In the genomic region with DNA sequence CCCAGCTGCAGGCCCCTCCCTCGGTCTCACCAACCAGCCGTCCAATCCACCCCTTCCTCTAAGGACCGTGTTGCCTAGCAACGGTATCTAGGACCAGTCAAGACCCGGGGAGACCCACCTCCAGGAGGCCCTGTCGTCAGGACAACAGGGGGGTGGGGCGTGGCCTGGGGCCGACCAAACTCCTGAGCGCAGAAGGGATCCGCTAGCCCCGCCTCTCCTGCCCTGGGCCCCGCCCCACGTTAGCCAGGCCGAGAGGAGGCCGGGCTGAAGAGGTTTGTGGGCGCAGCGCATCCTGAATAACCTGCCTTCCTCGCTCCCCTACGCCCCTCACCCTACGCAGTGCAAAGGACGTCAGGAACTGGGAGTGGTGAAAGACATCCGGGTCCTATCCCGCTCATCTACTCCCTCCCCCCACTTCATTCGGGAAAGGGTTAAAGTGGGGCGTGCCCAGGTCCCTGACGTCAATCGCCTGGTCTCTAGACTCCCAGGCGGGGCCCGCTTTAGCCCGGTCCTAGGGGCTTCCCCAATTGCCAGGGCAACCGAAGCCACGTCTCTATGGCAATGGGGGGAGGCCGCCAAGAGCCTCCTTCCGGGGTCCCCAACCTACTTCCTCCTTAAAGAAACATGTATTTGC, we compare ENCODE assay signal across 8 cellular contexts. TPM values are rescaled to one million over a fixed set of nuclear protein-coding genes. Genes with fewer than 3 reads are reported as not detected.
DNase-seq lines count a peak whose midpoint lies in the region; ATAC-seq lines count a peak whose summit lies in the region.

No MANE protein-coding gene starts in this region.

- peak overlapping the region; percentile 61 for H3K4me3 ChIP-seq in H7 (ENCODE audit: insufficient read depth, low read depth, low read length)

- H3K36me3 ChIP-seq in H7 (replicated peaks; ENCODE audit: control insufficient read depth, insufficient read depth, low read length): peaks cover 18% of the 10 kb centered on the region

- peaks cover 7% of the 10 kb centered on the region for H3K36me3 Mint-ChIP-seq in activated CD4-positive, alpha-beta T cell treated with anti-CD3 and anti-CD28 coated beads, Interleukin-2, amount 10 ng/mL, durations not matched to agents 24 days and 14 days (ENCODE audit: low read depth)
- H3K36me3 Mint-ChIP-seq in dendritic cell treated with granulocyte-macrophage colony-stimulating factor and Interleukin-4, amounts not matched to agents 40 ng/mL and 50 ng/mL, for 4 days (ENCODE audit: low read depth): peaks cover 59% of the 10 kb centered on the region

- peaks cover 34% of the 10 kb centered on the region for H3K4me1 Mint-ChIP-seq in activated CD4-positive, alpha-beta T cell treated with anti-CD3 and anti-CD28 coated beads, Interleukin-2, amount 10 ng/mL, durations not matched to agents 24 days and 14 days
- H3K4me1 Mint-ChIP-seq in dendritic cell treated with granulocyte-macrophage colony-stimulating factor and Interleukin-4, amounts not matched to agents 40 ng/mL and 50 ng/mL, for 4 days (ENCODE audit: low read depth): peaks cover 41% of the 10 kb centered on the region

- H3K4me3 Mint-ChIP-seq in activated CD4-positive, alpha-beta T cell treated with anti-CD3 and anti-CD28 coated beads, Interleukin-2, amount 10 ng/mL, durations not matched to agents 24 days and 14 days: peak overlapping the region; percentile 92
- peak overlapping the region; percentile 72 for H3K4me3 Mint-ChIP-seq in dendritic cell treated with granulocyte-macrophage colony-stimulating factor and Interleukin-4, amounts not matched to agents 40 ng/mL and 50 ng/mL, for 4 days

- DNase-seq in ELR (ENCODE audit: low read depth) (peak; percentile 71), H7 (peak; percentile 99), NCI-H1436 (lab: John Stamatoyannopoulos, UW) (peak; percentile 97), left lobe of liver (ENCODE audit: low spot score) (no peak), GF-D8 (lab: John Stamatoyannopoulos, UW) (no peak)
- peak; percentile 98 for DNase-seq in activated CD4-positive, alpha-beta T cell treated with anti-CD3 and anti-CD28 coated beads, Interleukin-2, amount 10 ng/mL, durations not matched to agents 24 days and 14 days
- peak; percentile 91 to 95 for DNase-seq in stimulated activated CD4-positive, alpha-beta T cell treated with anti-CD3 and anti-CD28 coated beads, Interleukin-2, amount 100 ng/mL, for 24 hours

- no peaks in the 10 kb centered on the region for H3K9me3 Mint-ChIP-seq in activated CD4-positive, alpha-beta T cell treated with anti-CD3 and anti-CD28 coated beads, Interleukin-2, amount 10 ng/mL, durations not matched to agents 24 days and 14 days
- no peaks in the 10 kb centered on the region for H3K9me3 Mint-ChIP-seq in dendritic cell treated with granulocyte-macrophage colony-stimulating factor and Interleukin-4, amounts not matched to agents 40 ng/mL and 50 ng/mL, for 4 days

- peak overlapping the region; percentile 91 for H3K27ac Mint-ChIP-seq in activated CD4-positive, alpha-beta T cell treated with anti-CD3 and anti-CD28 coated beads, Interleukin-2, amount 10 ng/mL, durations not matched to agents 24 days and 14 days
- peak overlapping the region; percentile 75 for H3K27ac Mint-ChIP-seq in dendritic cell treated with granulocyte-macrophage colony-stimulating factor and Interleukin-4, amounts not matched to agents 40 ng/mL and 50 ng/mL, for 4 days

- intact Hi-C loops in activated CD4-positive, alpha-beta T cell treated with anti-CD3 and anti-CD28 coated beads, Interleukin-2, amount 10 ng/mL, durations not matched to agents 24 days and 14 days (cut with micrococcal nuclease): loop anchor here (1.0 kb wide), 1 partner anchor 9 kb away; no protein-coding TSS in a partner anchor
- intact Hi-C loops in dendritic cell treated with granulocyte-macrophage colony-stimulating factor and Interleukin-4, amounts not matched to agents 40 ng/mL and 50 ng/mL, for 4 days (cut with micrococcal nuclease): loop anchor here (1.0 kb wide), 2 partner anchors 10 to 47 kb away; a partner anchor contains a TSS

- ATAC-seq in left lobe of liver: peak; percentile 78

- peaks cover under 1% of the 10 kb centered on the region for H3K27me3 Mint-ChIP-seq in activated CD4-positive, alpha-beta T cell treated with anti-CD3 and anti-CD28 coated beads, Interleukin-2, amount 10 ng/mL, durations not matched to agents 24 days and 14 days
- H3K27me3 Mint-ChIP-seq in dendritic cell treated with granulocyte-macrophage colony-stimulating factor and Interleukin-4, amounts not matched to agents 40 ng/mL and 50 ng/mL, for 4 days: no peaks in the 10 kb centered on the region

- H3K27me3 ChIP-seq in H7 (ENCODE audit: control insufficient read depth, insufficient read depth, low read length): no peaks in the 10 kb centered on the region

RNA-seq across cellular contexts. Expression of a gene that starts 14.7 kb away (rescaled TPM):
- 21.0 and 27.6 TPM in 2 replicates for total RNA-seq in H7 (2014; rRNA removed; shearing (Covaris generic))
- 12.4 and 14.0 TPM in 2 replicates for total RNA-seq in activated CD4-positive, alpha-beta T cell treated with anti-CD3 and anti-CD28 coated beads, Interleukin-2, amount 10 ng/mL, durations not matched to agents 24 days and 14 days
- total RNA-seq in left lobe of liver: 5.5 TPM

RNA-seq across cellular contexts. Expression of a gene that starts 14.8 kb away (rescaled TPM):
- total RNA-seq in H7 (2014; rRNA removed; shearing (Covaris generic)): 362 and 410 TPM in 2 replicates
- 244 and 267 TPM in 2 replicates for total RNA-seq in activated CD4-positive, alpha-beta T cell treated with anti-CD3 and anti-CD28 coated beads, Interleukin-2, amount 10 ng/mL, durations not matched to agents 24 days and 14 days
- 1,044 TPM for total RNA-seq in left lobe of liver

RNA-seq across cellular contexts. Expression of a gene that starts 25.8 kb away (rescaled TPM):
- total RNA-seq in H7 (2014; rRNA removed; shearing (Covaris generic)): 12.3 and 15.4 TPM in 2 replicates
- 1.8 and 1.9 TPM in 2 replicates for total RNA-seq in activated CD4-positive, alpha-beta T cell treated with anti-CD3 and anti-CD28 coated beads, Interleukin-2, amount 10 ng/mL, durations not matched to agents 24 days and 14 days
- 526 TPM for total RNA-seq in left lobe of liver

RNA-seq across cellular contexts. Expression of a gene that starts 29.4 kb away (rescaled TPM):
- total RNA-seq in H7 (2014; rRNA removed; shearing (Covaris generic)): 75.0 and 90.9 TPM in 2 replicates
- 71.1 and 77.7 TPM in 2 replicates for total RNA-seq in activated CD4-positive, alpha-beta T cell treated with anti-CD3 and anti-CD28 coated beads, Interleukin-2, amount 10 ng/mL, durations not matched to agents 24 days and 14 days
- 10.0 TPM for total RNA-seq in left lobe of liver

RNA-seq across cellular contexts. Expression of a gene that starts 34.3 kb away (rescaled TPM):
- 54.9 and 56.2 TPM in 2 replicates for total RNA-seq in H7 (2014; rRNA removed; shearing (Covaris generic))
- total RNA-seq in activated CD4-positive, alpha-beta T cell treated with anti-CD3 and anti-CD28 coated beads, Interleukin-2, amount 10 ng/mL, durations not matched to agents 24 days and 14 days: 46.2 and 51.7 TPM in 2 replicates
- total RNA-seq in left lobe of liver: 16.5 TPM

Comparison
In these comparisons a context has a peak if more than half of its experiments do, and no peak if none do; other contexts are left out.
1. DNase-seq: peak in ELR (single experiment), H7 (single experiment), NCI-H1436 (single experiment), activated CD4-positive, alpha-beta T cell treated with anti-CD3 and anti-CD28 coated beads, Interleukin-2, amount 10 ng/mL, durations not matched to agents 24 days and 14 days (single experiment) and stimulated activated CD4-positive, alpha-beta T cell treated with anti-CD3 and anti-CD28 coated beads, Interleukin-2, amount 100 ng/mL, for 24 hours (2 of 2); none in left lobe of liver (single experiment) and GF-D8 (single experiment).
2. RNA of a gene that starts 25.8 kb away (total RNA-seq): 526 TPM in left lobe of liver (single experiment); 12.3 to 15.4 TPM in H7 and 1.8 to 1.9 TPM in activated CD4-positive, alpha-beta T cell treated with anti-CD3 and anti-CD28 coated beads, Interleukin-2, amount 10 ng/mL, durations not matched to agents 24 days and 14 days; every median in the first group is over 10 times any median in the second.